Comparison of ENCODE assay signal across 27 cellular contexts in the genomic region with DNA sequence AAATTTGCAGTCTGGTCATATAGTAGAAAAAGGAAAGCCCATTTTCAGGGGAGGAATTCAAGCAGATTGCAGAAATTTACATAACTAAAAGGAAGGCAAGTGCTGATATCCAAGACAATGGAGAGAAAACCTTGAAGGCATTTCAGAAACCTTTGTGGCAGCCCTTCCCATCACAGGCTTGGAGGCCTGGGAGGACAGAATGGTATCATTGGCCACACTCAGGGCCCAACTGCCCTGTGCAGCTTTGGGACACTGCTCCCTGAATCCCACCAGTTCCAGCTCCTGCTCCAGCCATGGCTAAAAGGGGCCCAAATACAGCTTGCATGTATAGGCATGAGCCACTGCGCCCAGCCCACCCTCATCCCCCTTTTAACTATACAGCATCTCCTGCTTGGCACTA.
"Had no signal": no experiment of that assay in that cellular context is flagged by ENCODE, and none has a peak within 500 bp of the region (broad histone marks: within the 10 kb centered on the region; RNA-seq: fewer than 3 reads in every experiment).

No MANE protein-coding gene starts in this region.

- H3K27me3 ChIP-seq: esophagus squamous epithelium, neural progenitor cell, right atrium auricular region, suprapubic skin, transverse colon, upper lobe of right lung, uterus had no signal

- H2AFZ ChIP-seq: neural progenitor cell, parathyroid adenoma had no signal

- H3K79me2 ChIP-seq: parathyroid adenoma had no signal

- H3K9ac ChIP-seq: neural progenitor cell, parathyroid adenoma had no signal

- H3K9me3 ChIP-seq: suprapubic skin, uterus had no signal

- H3K27ac ChIP-seq: esophagus squamous epithelium, neural progenitor cell, parathyroid adenoma, right atrium auricular region, suprapubic skin, transverse colon, upper lobe of right lung, uterus had no signal

- H3K4me3 ChIP-seq: esophagus squamous epithelium, lung, neural progenitor cell, right atrium auricular region, smooth muscle cell, suprapubic skin, transverse colon, upper lobe of right lung, uterus had no signal

- DNase-seq: effector CD8-positive, alpha-beta T cell; erythroblast; esophagus squamous epithelium; foreskin melanocyte; head of caudate nucleus; kidney; midbrain; naive thymus-derived CD4-positive, alpha-beta T cell; stimulated activated CD4-positive, alpha-beta T cell treated with anti-CD3 and anti-CD28 coated beads, Interleukin-12 subunit alpha, Interleukin-12 subunit beta, amount 100 ng/mL, for 4 hours; stimulated activated CD4-positive, alpha-beta T cell treated with anti-CD3 and anti-CD28 coated beads, Interleukin-1b, Interleukin-23, amount 100 ng/mL, for 48 hours; stimulated activated CD4-positive, alpha-beta T cell treated with anti-CD3 and anti-CD28 coated beads, Interleukin-4, amount 100 ng/mL, for 1 hour; stimulated activated CD8-positive, alpha-beta memory T cell treated with anti-CD3 and anti-CD28 coated beads, Interleukin-4, amount 100 ng/mL, for 48 hours; stimulated activated naive CD4-positive, alpha-beta T cell; stimulated activated naive CD8-positive, alpha-beta T cell treated with anti-CD3 and anti-CD28 coated beads, Interleukin-15, amount 100 ng/mL, for 72 hours; transverse colon; upper lobe of right lung; uterus had no signal

- H3K36me3 ChIP-seq: esophagus squamous epithelium, neural progenitor cell, right atrium auricular region, suprapubic skin, transverse colon, upper lobe of right lung, uterus had no signal

- H3K4me1 ChIP-seq: esophagus squamous epithelium, neural progenitor cell, parathyroid adenoma, right atrium auricular region, suprapubic skin, transverse colon, upper lobe of right lung, uterus had no signal

- H3K4me2 ChIP-seq: neural progenitor cell, smooth muscle cell had no signal

- ATAC-seq: left lobe of liver; naive thymus-derived CD4-positive, alpha-beta T cell; sciatic nerve; stimulated activated naive CD8-positive, alpha-beta T cell treated with anti-CD3 and anti-CD28 coated beads, Interleukin-15, amount 100 ng/mL, for 72 hours; upper lobe of right lung had no signal

- FAIRE-seq: colon, endometrium, kidney had no signal
